In genomic region chr3:42745776-42746454, GRCh38 we compare ENCODE assay signal across 16 cellular contexts. TPM values are rescaled to one million over a fixed set of nuclear protein-coding genes. Genes with fewer than 3 reads are reported as not detected.
DNase-seq lines count a peak whose midpoint lies in the region; ATAC-seq, FAIRE-seq and TF ChIP-seq lines count a peak whose summit lies in the region.
"Had no signal": no experiment of that assay in that cellular context is flagged by ENCODE, and none has a peak within 500 bp of the region (broad histone marks: within the 10 kb centered on the region; RNA-seq: fewer than 3 reads in every experiment).

No MANE protein-coding gene starts in this region.

- H3K4me3 ChIP-seq in right cardiac atrium (ENCODE audit: low read length) (no peak overlapping the region), rectal smooth muscle tissue (ENCODE audit: low read length) (no peak overlapping the region), OCI-LY7 (ENCODE audit: low read depth, low read length, poor library complexity, severe bottlenecking) (no peak overlapping the region), kidney (ENCODE audit: low read length in 2 of 2) (no peak overlapping the region)
- H3K4me3 ChIP-seq: spleen had no signal

- no peak for FAIRE-seq in kidney (lab: Jason Lieb, UNC)
- no peak for FAIRE-seq in RCC 7860 (lab: Jason Lieb, UNC)
- FAIRE-seq: endothelial cell of umbilical vein had no signal

- H3K4me1 ChIP-seq in right cardiac atrium (ENCODE audit: control insufficient read depth, insufficient read depth, low read length) (peaks cover 15% of the 10 kb centered on the region), rectal smooth muscle tissue (ENCODE audit: control insufficient read depth, insufficient read depth, low read length) (peaks cover 39% of the 10 kb centered on the region), OCI-LY7 (ENCODE audit: insufficient read depth, low read length, poor library complexity, severe bottlenecking) (no peaks in the 10 kb centered on the region), kidney (ENCODE audit: control insufficient read depth in 1 of 2, insufficient read depth in 1 of 2, low read depth in 1 of 2, low read length in 2 of 2) (peaks cover 6 to 13% of the 10 kb centered on the region in 2 donors)

- no peak overlapping the region for H2AFZ ChIP-seq in OCI-LY7 (ENCODE audit: low read length)

- no peaks in the 10 kb centered on the region for H3K9me2 ChIP-seq in OCI-LY7 (ENCODE audit: insufficient read depth, low read length)

- intact Hi-C loops in right cardiac atrium (cut with DNase I) (loop anchor here (2.0 to 10.0 kb wide), 5 partner anchors 84 to 161 kb away; partner anchors contain the start of genes NKTR (in 1 of the 4), SEC22C (in 1 of the 4) and ZBTB47 (in 1 of the 4)), OCI-LY7 (cut with micrococcal nuclease; ENCODE audit: unreplicated experiment) (loop anchor here (2.0 to 10.0 kb wide), 2 partner anchors 91 to 163 kb away; partner anchors contain the start of gene ZBTB47), kidney (cut with DNase I) (no loop called here)

- peaks cover 7% of the 10 kb centered on the region for H3K4me1 Mint-ChIP-seq in HFFc6 (ENCODE audit: low read depth)

- peak overlapping the region; percentile 85 for H3K27ac ChIP-seq in right cardiac atrium (ENCODE audit: low read length)
- H3K27ac ChIP-seq in rectal smooth muscle tissue (ENCODE audit: low read depth, low read length), result peak overlapping the region; percentile 93
- no peak overlapping the region for H3K27ac ChIP-seq in OCI-LY7 (ENCODE audit: low read depth, low read length, poor library complexity, severe bottlenecking)
- H3K27ac ChIP-seq in kidney (ENCODE audit: low read depth in 2 of 2, low read length in 2 of 2), result peak overlapping the region in 1 of 2 donors; percentile 65
- H3K27ac ChIP-seq: spleen had no signal

- no peaks in the 10 kb centered on the region for H3K79me2 ChIP-seq in OCI-LY7 (ENCODE audit: insufficient read depth, low read depth, low read length)

- WGBS in right cardiac atrium, result 73% methylated on average over 8 of the region's 8 CpGs

- no peaks in the 10 kb centered on the region for H3K27me3 ChIP-seq in right cardiac atrium (ENCODE audit: control insufficient read depth, insufficient read depth)
- H3K27me3 ChIP-seq in rectal smooth muscle tissue (ENCODE audit: control insufficient read depth, insufficient read depth, low read length), result no peaks in the 10 kb centered on the region
- H3K27me3 ChIP-seq: spleen had no signal

- CTCF ChIA-PET in OCI-LY7 (lab: Charles Lee; ENCODE audit: unreplicated experiment), result no interaction called here

- DNase-seq in D341Med (ENCODE audit: low spot score), result peak; percentile 4
- DNase-seq in astrocyte of the hippocampus (ENCODE audit: low read depth, low spot score), result peak; percentile 42
- DNase-seq in right cardiac atrium, result no peak
- no peak for DNase-seq in HFFc6
- no peak for DNase-seq in OCI-LY7 (ENCODE audit: low spot score)
- DNase-seq in kidney, result no peak
- DNase-seq in RCC 7860 (ENCODE audit: low spot score), result no peak
- DNase-seq: activated T-cell treated with anti-CD3 and anti-CD28 coated beads for 4 hours, amniotic stem cell, NCI-H1436, NCI-H526 treated with DMSO at 0.1 percent for 48 hours, SHP77 treated with DMSO at 0.1 percent for 48 hours, spleen had no signal

- no peak overlapping the region for H3K4me3 Mint-ChIP-seq in HFFc6

- H3K9me3 Mint-ChIP-seq in HFFc6, result no peaks in the 10 kb centered on the region

- H3K27ac Mint-ChIP-seq in HFFc6, result no peak overlapping the region

- peaks cover 9% of the 10 kb centered on the region for H3K27me3 Mint-ChIP-seq in HFFc6 (ENCODE audit: insufficient read depth)

- BruUV-seq in OCI-LY7 (replicated peaks; lab: Mats Ljungman, UMichigan), result no TSS peak

- no peak overlapping the region for H3K9ac ChIP-seq in rectal smooth muscle tissue (ENCODE audit: low read length)
- peak overlapping the region in 1 of 2 donors; percentile 29 for H3K9ac ChIP-seq in kidney (ENCODE audit: low read length in 2 of 2)

- no peaks in the 10 kb centered on the region for H4K20me1 ChIP-seq in OCI-LY7 (ENCODE audit: insufficient read depth, low read length)

- TF ChIP-seq CTCF in HFFc6 (IDR thresholded peaks at IDR 0.05), result no peak
- no peak for TF ChIP-seq CTCF in OCI-LY7 (conservative IDR thresholded peaks at IDR 0.05; ENCODE audit: low read length)
- TF ChIP-seq CTCF in kidney (IDR thresholded peaks at IDR 0.05; ENCODE audit: borderline replicate concordance, extremely low read depth, insufficient read depth), result no peak

- no peaks in the 10 kb centered on the region for H3K36me3 Mint-ChIP-seq in HFFc6 (ENCODE audit: low read depth)

- no peak overlapping the region for H3K4me2 ChIP-seq in OCI-LY7 (ENCODE audit: low read length)

- H3K36me3 ChIP-seq in rectal smooth muscle tissue (ENCODE audit: control insufficient read depth, insufficient read depth, low read length) (no peaks in the 10 kb centered on the region), OCI-LY7 (ENCODE audit: insufficient read depth, low read length) (no peaks in the 10 kb centered on the region), kidney (ENCODE audit: control insufficient read depth in 1 of 2, insufficient read depth in 2 of 2, low read length in 2 of 2) (no peaks in the 10 kb centered on the region)
- H3K36me3 ChIP-seq: spleen had no signal

- POLR2A ChIA-PET in OCI-LY7 (lab: Charles Lee), result interaction anchor here (1.0 kb wide), 1 partner anchor 165 kb away, joined by 4 read pairs; the partner anchor contains the start of gene SEC22C

- ATAC-seq in right cardiac atrium, result no peak

- no peaks in the 10 kb centered on the region for H3K9me3 ChIP-seq in right cardiac atrium (ENCODE audit: control insufficient read depth, low read length)
- no peaks in the 10 kb centered on the region for H3K9me3 ChIP-seq in OCI-LY7 (ENCODE audit: low read length)
- H3K9me3 ChIP-seq in kidney (ENCODE audit: control insufficient read depth in 1 of 2, low read length in 2 of 2), result no peaks in the 10 kb centered on the region
- H3K9me3 ChIP-seq: spleen had no signal

RNA-seq across cellular contexts. Expression of gene CCDC13, which starts 27.1 kb away (rescaled TPM):
- total RNA-seq in right cardiac atrium, result 1 to 10 TPM in 1 of 4 donors, under 1 TPM in 2, not detected in 1; 0.26 to 1.8 (median 0.96) TPM
- polyA plus RNA-seq in right cardiac atrium, result 0.84 TPM
- total RNA-seq in HFFc6 (2021; fragmentation: NEBNext Ultra II Directional; extraction: Animal tissue kit (Norgen Biotek cat#: 25700)), result under 1 TPM in 4 of 6 experiments, not detected in 2; 0.17 to 0.47 (median 0.30) TPM
- total RNA-seq in OCI-LY7 (2014; rRNA removed; shearing (Covaris generic)), result 0.21 and 1.4 TPM in 2 replicates
- total RNA-seq in OCI-LY7 (2022), result not detected in 2 replicates
- 5.3 TPM for total RNA-seq in kidney
- 7.0 TPM for polyA plus RNA-seq in kidney (ENCODE audit: insufficient read depth, low read depth, low replicate concordance)

RNA-seq across cellular contexts. Expression of gene HHATL, which starts 43.3 kb away (rescaled TPM):
- 100 to 1,000 TPM; 480 to 768 (median 570) TPM for total RNA-seq in right cardiac atrium
- 622 TPM for polyA plus RNA-seq in right cardiac atrium
- total RNA-seq in HFFc6 (2021; fragmentation: NEBNext Ultra II Directional; extraction: Animal tissue kit (Norgen Biotek cat#: 25700)), result not detected
- total RNA-seq in OCI-LY7 (2014; rRNA removed; shearing (Covaris generic)), result not detected in 2 replicates
- total RNA-seq in OCI-LY7 (2022), result not detected in 2 replicates
- not detected for total RNA-seq in kidney
- polyA plus RNA-seq in kidney (ENCODE audit: insufficient read depth, low read depth, low replicate concordance), result not detected
- total RNA-seq: Daoy, endothelial cell of umbilical vein, spleen had no signal
- polyA plus RNA-seq: endothelial cell of umbilical vein had no signal

RNA-seq across cellular contexts. Expression of gene HIGD1A, which starts 58.4 kb away (rescaled TPM):
- total RNA-seq in right cardiac atrium (100 to 1,000 TPM; 179 to 274 (median 239) TPM), OCI-LY7 (2022) (75.8 and 76.1 TPM in 2 replicates), kidney (207 TPM)
- polyA plus RNA-seq in right cardiac atrium (348 TPM), kidney (ENCODE audit: insufficient read depth, low read depth, low replicate concordance) (283 TPM)
- total RNA-seq in HFFc6 (2021; fragmentation: NEBNext Ultra II Directional; extraction: Animal tissue kit (Norgen Biotek cat#: 25700)), result 100 to 1,000 TPM; 115 to 144 (median 125) TPM
- 57.9 and 60.4 TPM in 2 replicates for total RNA-seq in OCI-LY7 (2014; rRNA removed; shearing (Covaris generic))

Comparison
In these comparisons a context has a peak if more than half of its experiments do, and no peak if none do; other contexts are left out.
1. DNase-seq: peak in D341Med (single experiment) and astrocyte of the hippocampus (single experiment); none in right cardiac atrium (0 of 3), HFFc6 (single experiment), OCI-LY7 (single experiment), kidney (single experiment) and RCC 7860 (single experiment).
2. RNA of gene HHATL, which starts 43.3 kb away (total RNA-seq): 480 to 768 TPM in right cardiac atrium; not detected in kidney (single experiment), not detected in HFFc6 and not detected in OCI-LY7; every median in the first group is over 100 times any median in the second.